22 cellular contexts compared by ENCODE assay signal in the genomic region with DNA sequence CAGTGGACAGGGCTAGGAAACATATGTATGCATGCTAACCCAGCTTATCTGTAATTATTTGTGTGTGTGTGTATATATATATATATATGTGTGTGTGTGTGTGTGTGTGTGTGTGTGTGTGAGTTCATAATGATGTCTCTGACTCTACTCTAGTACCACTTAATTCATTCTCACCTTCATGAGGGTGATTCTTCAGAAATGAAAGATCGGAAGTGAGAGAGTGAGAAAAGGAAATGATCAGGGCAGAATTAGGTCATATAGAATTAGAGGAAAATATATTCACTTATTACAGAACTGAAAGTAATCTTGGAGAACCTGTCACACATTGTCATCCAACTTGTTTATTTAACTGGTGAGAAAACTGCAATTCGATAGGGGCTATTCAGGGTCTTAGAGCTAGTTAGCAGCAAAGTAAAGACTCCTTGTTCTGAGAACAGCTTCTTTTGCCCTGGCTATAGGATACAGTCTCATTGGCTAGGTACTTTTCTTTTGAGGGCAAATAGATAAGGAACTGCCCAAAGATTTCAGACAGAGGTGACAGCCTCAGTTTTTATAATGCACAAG. TPM values are rescaled to one million over a fixed set of nuclear protein-coding genes. Genes with fewer than 3 reads are reported as not detected.
DNase-seq lines count a peak whose midpoint lies in the region; ATAC-seq, FAIRE-seq and TF ChIP-seq lines count a peak whose summit lies in the region.
"Had no signal": no experiment of that assay in that cellular context is flagged by ENCODE, and none has a peak within 500 bp of the region (broad histone marks: within the 10 kb centered on the region; RNA-seq: fewer than 3 reads in every experiment).

No MANE protein-coding gene starts in this region.

- peaks cover 7% of the 10 kb centered on the region in 2 donors for H3K27me3 Mint-ChIP-seq in natural killer cell (ENCODE audit: low read depth in 2 of 2)

- ATAC-seq in natural killer cell: peak; percentile 77 to 83 (median 83)
- ATAC-seq: HepG2 had no signal

- H4K20me1 ChIP-seq in OCI-LY3 (ENCODE audit: insufficient read depth, low read length): 0 out of 2 replicates have a peak, but pooled peaks cover 3% of the 10 kb centered on the region

- H3K4me1 ChIP-seq in OCI-LY3 (ENCODE audit: low read length): peaks cover 12% of the 10 kb centered on the region
- H3K4me1 ChIP-seq: Caco-2, HAP-1, SJSA1 had no signal

- no peaks in the 10 kb centered on the region for H3K36me3 Mint-ChIP-seq in natural killer cell
- H3K36me3 Mint-ChIP-seq: CD4-positive, CD25-positive, alpha-beta regulatory T cell had no signal

- H3K4me3 ChIP-seq in OCI-LY3 (ENCODE audit: low read length): peak overlapping the region; percentile 27
- H3K4me3 ChIP-seq in H7 (ENCODE audit: insufficient read depth, low read depth, low read length): no peak overlapping the region
- H3K4me3 ChIP-seq: HAP-1, SJSA1 had no signal

- peaks cover 5% of the 10 kb centered on the region in 2 donors for H3K4me1 Mint-ChIP-seq in natural killer cell

- no peaks in the 10 kb centered on the region for H3K36me3 ChIP-seq in OCI-LY3 (replicated peaks; ENCODE audit: low read depth, low read length)
- H3K36me3 ChIP-seq in H7 (replicated peaks; ENCODE audit: control insufficient read depth, insufficient read depth, low read length): no peaks in the 10 kb centered on the region
- H3K36me3 ChIP-seq: HAP-1, SJSA1 had no signal

- no peaks in the 10 kb centered on the region for H3K9me3 ChIP-seq in OCI-LY3 (ENCODE audit: insufficient read depth, low read length)
- H3K9me3 ChIP-seq: Caco-2, HAP-1, SJSA1 had no signal

- peak overlapping the region; percentile 75 for H3K4me2 ChIP-seq in OCI-LY3 (ENCODE audit: low read length)

- TF ChIP-seq CTCF in GM20000 (IDR thresholded peaks at IDR 0.05; ENCODE audit: extremely low read depth, missing control alignments) (no peak), OCI-LY3 (IDR thresholded peaks at IDR 0.05; ENCODE audit: low read depth, low read length) (no peak), natural killer cell (IDR thresholded peaks at IDR 0.05) (no peak)

- H3K27me3 ChIP-seq in OCI-LY3 (ENCODE audit: low read depth, low read length) (peaks cover 37% of the 10 kb centered on the region), H7 (ENCODE audit: control insufficient read depth, insufficient read depth, low read length) (no peaks in the 10 kb centered on the region)
- H3K27me3 ChIP-seq: SJSA1 had no signal

- intact Hi-C loops in natural killer cell (cut with micrococcal nuclease): loop anchor here (10.0 kb wide), 1 partner anchor 84 kb away; the partner anchor contains the start of gene ISCA1

- no peak overlapping the region for H3K27ac ChIP-seq in OCI-LY3 (ENCODE audit: low read length)
- H3K27ac ChIP-seq: SJSA1 had no signal

- H3K27ac Mint-ChIP-seq in natural killer cell: peak overlapping the region; percentile 30 to 55
- H3K27ac Mint-ChIP-seq: CD4-positive, CD25-positive, alpha-beta regulatory T cell had no signal

- H3K9me3 Mint-ChIP-seq in natural killer cell: no peaks in the 10 kb centered on the region

- H2AFZ ChIP-seq in OCI-LY3 (ENCODE audit: low read depth, low read length): no peak overlapping the region

- peak; percentile 62 for FAIRE-seq in GM18507 (lab: Jason Lieb, UNC)
- FAIRE-seq: HepG2 had no signal

- no peak overlapping the region for H3K4me3 Mint-ChIP-seq in natural killer cell
- H3K4me3 Mint-ChIP-seq: CD4-positive, CD25-positive, alpha-beta regulatory T cell had no signal

- H3K79me2 ChIP-seq in OCI-LY3 (ENCODE audit: low read length): no peaks in the 10 kb centered on the region

- no peak overlapping the region for H3K9ac ChIP-seq in OCI-LY3 (ENCODE audit: low read length)

- no peak for DNase-seq in GM18507 (ENCODE audit: extremely low spot score, insufficient read length, low read depth)
- peak; percentile 23 for DNase-seq in GM20000 (ENCODE audit: low spot score)
- DNase-seq in natural killer cell: no peak
- no peak for DNase-seq in NCI-H524 treated with DMSO at 0.1 percent for 48 hours (lab: John Stamatoyannopoulos, UW)
- no peak for DNase-seq in H7
- no peak for DNase-seq in activated CD4-positive, alpha-beta T cell treated with anti-CD3 and anti-CD28 coated beads, Interleukin-2, amount 50 U/mL, for 48 hours
- DNase-seq in NCI-H345 (lab: John Stamatoyannopoulos, UW): no peak
- DNase-seq: ACHN; Caco-2; CD4-positive, CD25-positive, alpha-beta regulatory T cell; EL; KG1; NCI-H1436; NCI-H2029 treated with DMSO at 0.1 percent for 48 hours; NCI-H526; NK-92 treated with Interleukin-12 subunit alpha and Interleukin-12 subunit beta, amount 100 ng/mL, for 24 hours; OCI-M1 had no signal

RNA-seq across cellular contexts. Expression of gene C9orf153, which starts 58.8 kb away (rescaled TPM):
- under 1 TPM in 2 of 3 donors, not detected in 1; 0.28 to 0.63 TPM for total RNA-seq in natural killer cell
- total RNA-seq in H7 (2014; rRNA removed; shearing (Covaris generic)): not detected in 2 replicates
- total RNA-seq: Caco-2, M059J had no signal
